ENCODE assay signal across 16 cellular contexts in the genomic region with DNA sequence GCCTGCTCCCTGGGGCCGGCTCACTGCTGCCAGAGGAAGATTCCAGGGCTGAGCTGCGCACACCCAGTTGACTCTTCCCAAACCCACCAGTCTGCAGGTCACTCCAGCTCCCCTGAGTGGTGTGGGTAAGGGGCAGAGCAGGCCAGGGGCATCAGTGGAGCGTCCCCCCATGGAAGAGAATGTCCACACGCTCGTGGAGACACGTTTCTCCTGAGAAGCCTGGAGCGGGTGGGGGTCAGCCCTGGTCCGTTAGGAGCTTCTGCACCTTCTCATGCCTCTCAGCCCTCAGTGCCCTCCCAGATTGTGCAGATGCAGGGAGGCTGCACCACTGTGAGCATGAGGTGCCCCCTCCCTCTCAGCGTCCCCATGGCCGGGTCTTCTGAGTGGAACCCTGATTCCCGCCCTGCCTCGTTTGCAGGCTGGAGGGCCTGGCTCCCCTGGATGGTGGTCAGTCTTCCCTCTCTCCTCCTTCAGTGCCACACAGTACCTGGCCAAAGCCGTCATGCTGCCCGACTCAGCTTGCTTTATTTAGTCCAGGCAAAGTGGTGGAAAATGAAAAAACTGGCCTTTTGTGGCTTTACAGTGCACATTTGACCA. TPM values are rescaled to one million over a fixed set of nuclear protein-coding genes. Genes with fewer than 3 reads are reported as not detected.
A peak's percentile ranks its signal among the peaks of the same experiment; 100 is the strongest.
DNase-seq lines count a peak whose midpoint lies in the region; ATAC-seq and TF ChIP-seq lines count a peak whose summit lies in the region.
"Had no signal": no experiment of that assay in that cellular context is flagged by ENCODE, and none has a peak within 500 bp of the region (broad histone marks: within the 10 kb centered on the region; RNA-seq: fewer than 3 reads in every experiment).

No MANE protein-coding gene starts in this region.

- H3K36me3 ChIP-seq in sigmoid colon (peaks cover 0 to 11% (median 2%) of the 10 kb centered on the region in 4 donors), vagina (no peaks in the 10 kb centered on the region)
- H3K36me3 ChIP-seq: HAP-1 had no signal

- H3K4me1 Mint-ChIP-seq in HFFc6 (ENCODE audit: low read depth) (peaks cover 88% of the 10 kb centered on the region), nephron (peaks cover 30% of the 10 kb centered on the region)
- H3K4me1 Mint-ChIP-seq: B cell had no signal

- H3K36me3 Mint-ChIP-seq in HFFc6 (ENCODE audit: low read depth), result peaks cover 32% of the 10 kb centered on the region
- peaks cover 7% of the 10 kb centered on the region for H3K36me3 Mint-ChIP-seq in nephron (ENCODE audit: low read depth)

- intact Hi-C loops in sigmoid colon (cut with DNase I), result no loop called here
- intact Hi-C loops in vagina (cut with DNase I), result no loop called here

- DNase-seq in HFFc6, result no peak
- DNase-seq in sigmoid colon, result peak; percentile 54
- no peak for DNase-seq in vagina (ENCODE audit: extremely low spot score in 2 of 2)
- no peak for DNase-seq in GM13977 (ENCODE audit: low spot score)
- DNase-seq: C1 segment of cervical spinal cord; Calu3; CD4-positive, alpha-beta T cell; DMS79; GOT3 had no signal

- ATAC-seq in GM19463 (IDR thresholded peaks at IDR 0.05; ENCODE audit: unreplicated experiment) (no peak), HG03139 (IDR thresholded peaks at IDR 0.05; ENCODE audit: unreplicated experiment) (no peak)
- ATAC-seq: GM12878 had no signal

- H3K9me3 ChIP-seq in sigmoid colon, result no peaks in the 10 kb centered on the region
- H3K9me3 ChIP-seq in vagina, result no peaks in the 10 kb centered on the region
- H3K9me3 ChIP-seq: HAP-1 had no signal

- H3K27ac Mint-ChIP-seq in HFFc6 (peak overlapping the region; percentile 65; the same call in 1 of the 2 replicates), nephron (peak overlapping the region; percentile 4 to 33 (median 12))
- H3K27ac Mint-ChIP-seq: B cell; CD4-positive, alpha-beta T cell had no signal

- no peaks in the 10 kb centered on the region for H3K27me3 ChIP-seq in sigmoid colon
- H3K27me3 ChIP-seq in vagina, result no peaks in the 10 kb centered on the region

- in situ Hi-C loops in GM13977 (cut with MboI; ENCODE audit: low pct_unique_long_range_greater_than_20kb, low sequenced_read_pairs, unreplicated experiment), result no loop called here

- H3K27me3 Mint-ChIP-seq in HFFc6 (ENCODE audit: insufficient read depth), result peaks cover 34% of the 10 kb centered on the region
- peaks cover 37% of the 10 kb centered on the region for H3K27me3 Mint-ChIP-seq in nephron (ENCODE audit: low read depth)

- TF ChIP-seq CTCF in HFFc6 (IDR thresholded peaks at IDR 0.05) (no peak), nephron (IDR thresholded peaks at IDR 0.05; ENCODE audit: unreplicated experiment in 3 of 3) (no peak), sigmoid colon (IDR thresholded peaks at IDR 0.05) (no peak), vagina (IDR thresholded peaks at IDR 0.05) (no peak), GM13977 (IDR thresholded peaks at IDR 0.05; ENCODE audit: extremely low read depth, insufficient read depth, missing control alignments) (no peak)

- H3K27ac ChIP-seq in sigmoid colon, result no peak overlapping the region
- peak overlapping the region; percentile 72 for H3K27ac ChIP-seq in vagina
- H3K27ac ChIP-seq: HL-60 had no signal

- no peak overlapping the region for H3K4me3 ChIP-seq in sigmoid colon
- no peak overlapping the region for H3K4me3 ChIP-seq in vagina
- H3K4me3 ChIP-seq: GM12878, HAP-1 had no signal

- H3K4me1 ChIP-seq in sigmoid colon (peaks cover 0 to 36% (median 33%) of the 10 kb centered on the region in 4 donors), vagina (peaks cover 38% of the 10 kb centered on the region)
- H3K4me1 ChIP-seq: HAP-1 had no signal

- TF ChIP-seq EP300 in sigmoid colon (IDR thresholded peaks at IDR 0.05), result no peak

- TF ChIP-seq POLR2A in sigmoid colon (IDR thresholded peaks at IDR 0.05) (no peak), vagina (IDR thresholded peaks at IDR 0.05) (no peak)

- H3K4me3 Mint-ChIP-seq in HFFc6 (peak overlapping the region; percentile 56), nephron (no peak overlapping the region)
- H3K4me3 Mint-ChIP-seq: B cell; CD4-positive, alpha-beta T cell had no signal

- 87 to 92% methylated on average over 14 of the region's 14 CpGs for WGBS in sigmoid colon, 2 donors

- H3K9me3 Mint-ChIP-seq in HFFc6 (no peaks in the 10 kb centered on the region; the same call in 1 of the 2 replicates), nephron (no peaks in the 10 kb centered on the region)
- H3K9me3 Mint-ChIP-seq: CD4-positive, alpha-beta T cell had no signal

RNA-seq across cellular contexts. Expression of gene TWIST2, which starts 37.0 kb away (rescaled TPM):
- 100 to 1,000 TPM; 127 to 146 (median 137) TPM for total RNA-seq in HFFc6 (2021; fragmentation: NEBNext Ultra II Directional; extraction: Animal tissue kit (Norgen Biotek cat#: 25700))
- total RNA-seq in sigmoid colon, result 10 to 100 TPM; 53.9 to 92.2 (median 79.3) TPM
- polyA plus RNA-seq in sigmoid colon, result 10 to 100 TPM in 1 of 3 donors, 1 to 10 TPM in 1, under 1 TPM in 1; 0.92 to 22.8 (median 3.8) TPM
- 214 TPM for total RNA-seq in vagina
- total RNA-seq: B cell; Calu3; CD4-positive, alpha-beta T cell; GM12878 had no signal
- polyA plus RNA-seq: GM12878 had no signal
